In the genomic region with DNA sequence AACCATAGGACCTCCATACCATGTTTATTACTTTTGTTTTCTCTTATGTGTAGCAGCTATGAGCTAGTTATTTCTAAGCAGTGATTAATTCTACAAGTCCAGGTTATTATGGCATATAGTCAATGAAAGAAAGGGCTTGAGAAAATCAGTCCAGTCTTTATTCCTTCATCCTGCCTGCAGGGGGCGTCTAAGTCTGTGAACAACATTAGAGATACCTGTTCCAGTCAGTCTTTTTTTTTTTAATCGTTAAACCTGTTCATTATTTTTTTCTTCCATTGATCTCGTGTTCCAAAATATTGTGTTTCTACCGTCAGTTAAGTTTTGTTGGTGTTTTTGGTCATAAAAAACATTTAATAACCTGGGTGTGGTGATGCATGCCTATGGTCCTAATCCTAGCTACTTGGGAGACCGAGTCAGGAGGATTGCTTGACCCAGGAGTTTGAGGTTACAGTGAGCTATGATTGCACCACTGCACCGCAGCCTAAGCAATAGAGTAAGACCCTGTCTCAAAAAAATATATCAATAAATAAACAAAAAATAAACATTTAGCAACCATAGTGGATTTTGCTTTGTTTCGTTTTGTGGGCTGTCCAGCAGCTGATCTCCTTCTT, we compare ENCODE assay signal across 8 cellular contexts. TPM values are rescaled to one million over a fixed set of nuclear protein-coding genes. Genes with fewer than 3 reads are reported as not detected.
DNase-seq lines count a peak whose midpoint lies in the region; ATAC-seq, FAIRE-seq and TF ChIP-seq lines count a peak whose summit lies in the region.

No MANE protein-coding gene starts in this region.

- intact Hi-C loops in Caco-2 (cut with micrococcal nuclease; ENCODE audit: unreplicated experiment): loop anchor here (5.0 kb wide), 1 partner anchor 153 kb away; a partner anchor contains a TSS

- POLR2A ChIA-PET in Caco-2 (lab: Charles Lee): no interaction called here

- no peak overlapping the region for H3K4me3 ChIP-seq in Caco-2 (ENCODE audit: low read depth, low read length)
- H3K4me3 ChIP-seq in OCI-LY1 (ENCODE audit: low read depth, low read length, poor library complexity, severe bottlenecking): no peak overlapping the region
- H3K4me3 ChIP-seq in fibroblast of pulmonary artery (replicated peaks; ENCODE audit: low read depth, low read length): no peak overlapping the region
- H3K4me3 ChIP-seq in trophoblast cell (ENCODE audit: low read depth, low read length): no peak overlapping the region

- no peak overlapping the region for H3K18ac ChIP-seq in trophoblast cell (ENCODE audit: low read length)

- H3K9me3 ChIP-seq in Caco-2: no peaks in the 10 kb centered on the region
- H3K9me3 ChIP-seq in OCI-LY1 (ENCODE audit: low read length): no peaks in the 10 kb centered on the region
- no peaks in the 10 kb centered on the region for H3K9me3 ChIP-seq in trophoblast cell (ENCODE audit: insufficient read depth, low read depth, low read length)

- no CpG with 5 or more reads among the region's 7 CpGs for WGBS in trophoblast cell (ENCODE audit: extremely low coverage, insufficient coverage, insufficient read length)

- H2BK12ac ChIP-seq in trophoblast cell (ENCODE audit: low read length): no peak overlapping the region

- FAIRE-seq in urothelium cell line (lab: Jason Lieb, UNC): no peak

- H3K79me2 ChIP-seq in OCI-LY1 (ENCODE audit: insufficient read depth, low read length) (no peaks in the 10 kb centered on the region), trophoblast cell (ENCODE audit: control insufficient read depth, insufficient read depth, low read length, poor library complexity) (no peaks in the 10 kb centered on the region)

- no peak overlapping the region for H2BK120ac ChIP-seq in trophoblast cell (ENCODE audit: insufficient read depth, low read length, poor library complexity)

- TF ChIP-seq CTCF in Caco-2 (IDR thresholded peaks at IDR 0.05; ENCODE audit: insufficient read depth in 1 of 2, low read depth in 1 of 2, low read length in 1 of 2, severe bottlenecking in 1 of 2, unreplicated experiment in 1 of 2) (peak; percentile 40 to 49), OCI-LY1 (IDR thresholded peaks at IDR 0.05; ENCODE audit: low read length) (peak; percentile 86), fibroblast of pulmonary artery (IDR thresholded peaks at IDR 0.05; ENCODE audit: low read length, missing control alignments) (peak; percentile 75)

- H3K23ac ChIP-seq in trophoblast cell (ENCODE audit: low read length): no peak overlapping the region

- H3K36me3 ChIP-seq in Caco-2 (ENCODE audit: control insufficient read depth, insufficient read depth, low read length) (no peaks in the 10 kb centered on the region), OCI-LY1 (ENCODE audit: insufficient read depth, low read length) (no peaks in the 10 kb centered on the region), trophoblast cell (ENCODE audit: control insufficient read depth in 1 of 2, insufficient read depth in 2 of 2, low read length in 2 of 2) (no peaks in the 10 kb centered on the region)

- H3K27ac ChIP-seq in OCI-LY1 (ENCODE audit: low read depth, low read length, poor library complexity, severe bottlenecking) (no peak overlapping the region), trophoblast cell (ENCODE audit: low read depth, low read length) (no peak overlapping the region)

- CTCF ChIA-PET in Caco-2 (lab: Charles Lee): no interaction called here

- no peak overlapping the region for H4K91ac ChIP-seq in trophoblast cell (ENCODE audit: low read depth, low read length)

- no TSS peak for BruUV-seq in Caco-2 (replicated peaks; lab: Mats Ljungman, UMichigan)

- H3K4me2 ChIP-seq in OCI-LY1 (ENCODE audit: low read length) (no peak overlapping the region), trophoblast cell (ENCODE audit: low read length) (no peak overlapping the region)

- no peaks in the 10 kb centered on the region for H3K4me1 Mint-ChIP-seq in Caco-2 (ENCODE audit: low read depth, unreplicated experiment)

- H2AFZ ChIP-seq in OCI-LY1 (ENCODE audit: low read length) (no peak overlapping the region), trophoblast cell (ENCODE audit: insufficient read depth, low read length, poor library complexity) (no peak overlapping the region)

- H3K36me3 Mint-ChIP-seq in Caco-2 (ENCODE audit: insufficient read depth, unreplicated experiment): no peaks in the 10 kb centered on the region

- H3F3A ChIP-seq in OCI-LY1 (ENCODE audit: insufficient read depth, low read length): no peaks in the 10 kb centered on the region

- H2BK5ac ChIP-seq in trophoblast cell (ENCODE audit: low read depth, low read length, poor library complexity): no peak overlapping the region

- no peak overlapping the region for H2AK5ac ChIP-seq in trophoblast cell (ENCODE audit: low read length)

- peak in 1 of 2 experiments; percentile 53 for DNase-seq in Caco-2
- peak; percentile 26 for DNase-seq in HuH-7 (ENCODE audit: low spot score)
- peak; percentile 78 for DNase-seq in activated T-cell treated with anti-CD3 and anti-CD28 coated beads for 4 hours
- DNase-seq in fibroblast of pulmonary artery (ENCODE audit: low read depth): peak; percentile 77
- peak; percentile 57 to 88 for DNase-seq in trophoblast cell
- DNase-seq in urothelium cell line (ENCODE audit: low spot score): peak; percentile 50

- no peaks in the 10 kb centered on the region for H3K9me2 ChIP-seq in OCI-LY1 (ENCODE audit: low read depth, low read length)

- H3K4me1 ChIP-seq in Caco-2 (no peaks in the 10 kb centered on the region), OCI-LY1 (ENCODE audit: insufficient read depth, low read length, severe bottlenecking) (no peaks in the 10 kb centered on the region), trophoblast cell (ENCODE audit: control insufficient read depth in 1 of 2, insufficient read depth in 2 of 2, low read length in 2 of 2) (peaks cover 6% of the 10 kb centered on the region in 2 experiments)

- no peak overlapping the region for H3K27ac Mint-ChIP-seq in Caco-2 (ENCODE audit: unreplicated experiment)

- H3K14ac ChIP-seq in trophoblast cell (ENCODE audit: low read length): no peak overlapping the region

- H3K9me3 Mint-ChIP-seq in Caco-2 (ENCODE audit: unreplicated experiment): no peaks in the 10 kb centered on the region

- no peaks in the 10 kb centered on the region for H3K79me1 ChIP-seq in trophoblast cell (ENCODE audit: low read length)

- H3K4ac ChIP-seq in trophoblast cell (ENCODE audit: low read depth, low read length): no peak overlapping the region

- H3K4me3 Mint-ChIP-seq in Caco-2 (ENCODE audit: unreplicated experiment): no peak overlapping the region

- H3K9ac ChIP-seq in OCI-LY1 (ENCODE audit: low read length) (no peak overlapping the region), trophoblast cell (ENCODE audit: low read length) (no peak overlapping the region)

- H3K27me3 ChIP-seq in Caco-2 (replicated peaks; ENCODE audit: control insufficient read depth, insufficient read depth, low read length) (no peaks in the 10 kb centered on the region), OCI-LY1 (ENCODE audit: insufficient read depth, low read length) (no peaks in the 10 kb centered on the region; the same call in 1 of the 2 replicates), trophoblast cell (ENCODE audit: insufficient read depth, low read length) (no peaks in the 10 kb centered on the region)

- no peak for ATAC-seq in GM21825 (IDR thresholded peaks at IDR 0.05; ENCODE audit: unreplicated experiment)

- H4K20me1 ChIP-seq in OCI-LY1 (ENCODE audit: insufficient read depth, low read length): no peaks in the 10 kb centered on the region

- H3K27me3 Mint-ChIP-seq in Caco-2 (ENCODE audit: insufficient read depth, unreplicated experiment): peaks cover 3% of the 10 kb centered on the region

- H4K8ac ChIP-seq in trophoblast cell (ENCODE audit: low read depth, low read length): no peak overlapping the region

- H4K12ac ChIP-seq in trophoblast cell (ENCODE audit: low read depth, low read length): no peak overlapping the region

RNA-seq across cellular contexts. Expression of a gene that starts 29.4 kb away (rescaled TPM):
- total RNA-seq in Caco-2 (2022): not detected in 2 replicates
- not detected in 2 replicates for polyA plus RNA-seq in trophoblast cell (2013)

RNA-seq across cellular contexts. Expression of a gene that starts 57.3 kb away (rescaled TPM):
- total RNA-seq in Caco-2 (2022): 21.8 and 24.0 TPM in 2 replicates
- polyA plus RNA-seq in trophoblast cell (2013): 74.5 and 75.3 TPM in 2 replicates
